ENCODE assay signal across 1 cellular context in the genomic region with DNA sequence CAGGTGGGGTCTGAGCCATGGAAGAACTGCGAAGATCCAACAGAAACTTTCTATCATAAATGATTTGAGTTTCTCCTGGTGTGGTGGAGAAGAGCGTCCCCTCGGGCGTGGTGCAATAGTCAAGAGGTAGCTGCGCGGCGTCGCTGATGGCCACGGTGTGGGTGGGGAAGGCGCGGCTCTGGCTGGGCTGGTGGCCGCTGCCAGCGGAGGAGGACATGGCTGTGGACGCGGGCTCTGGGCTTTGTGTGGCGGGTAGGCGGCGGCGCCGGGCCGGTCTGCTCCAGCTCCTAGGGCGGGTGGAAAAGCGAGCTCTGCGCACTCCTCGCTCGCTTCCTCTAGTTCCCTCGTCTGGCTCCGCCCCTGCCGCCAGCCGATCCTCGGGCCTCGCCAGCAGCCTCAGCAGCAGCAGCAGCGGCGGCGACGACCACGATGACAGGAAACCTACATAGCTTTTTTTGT.
A peak's percentile ranks its signal among the peaks of the same experiment; 100 is the strongest.
TF ChIP-seq lines count a peak whose summit lies in the region.

No MANE protein-coding gene starts in this region.

TF ChIP-seq in K562, 482 proteins besides CTCF, POLR2A, EP300 and RAD21 (continues in another document):
- TF ChIP-seq BACH1 (tag; IDR thresholded peaks at IDR 0.05) (no peak), NRF1 (conservative IDR thresholded peaks at IDR 0.05 in 1 of 2, IDR thresholded peaks at IDR 0.05 in 1 of 2) (peak; percentile 79 to 84), CEBPB (tag; IDR thresholded peaks at IDR 0.05) (peak; percentile 64; the same call in 1 of the 2 replicates), TBP (optimal IDR thresholded peaks at IDR 0.05; ENCODE audit: low read depth, low read length) (peak; percentile 33), CTCFL (IDR thresholded peaks at IDR 0.05; ENCODE audit: borderline replicate concordance, insufficient read depth, low read depth, low read length, poor library complexity, severe bottlenecking) (peak; percentile 1), KAT8 (IDR thresholded peaks at IDR 0.05; ENCODE audit: low read depth) (no peak), RB1 (IDR thresholded peaks at IDR 0.05; ENCODE audit: low read depth) (peak; percentile 67; the same call in 1 of the 2 replicates), ZFP30 (CRISPR knock-in tag; IDR thresholded peaks at IDR 0.05; ENCODE audit: borderline replicate concordance) (no peak), ZNF717 (CRISPR knock-in tag; IDR thresholded peaks at IDR 0.05) (no peak), RBFOX2 (IDR thresholded peaks at IDR 0.05; ENCODE audit: low read depth, low read length) (peak; percentile 67), POLR2G (IDR thresholded peaks at IDR 0.05; ENCODE audit: low read depth, low read length) (peak; percentile 74), POU5F1 (IDR thresholded peaks at IDR 0.05; ENCODE audit: borderline replicate concordance, low read depth, low read length, partially characterized antibody) (no peak), ATF7 (IDR thresholded peaks at IDR 0.05) (no peak), ARNT (IDR thresholded peaks at IDR 0.05) (no peak), GTF2A2 (tag; IDR thresholded peaks at IDR 0.05) (no peak), ZBTB9 (CRISPR knock-in tag; IDR thresholded peaks at IDR 0.05) (no peak), SMARCA5 (IDR thresholded peaks at IDR 0.05) (no peak), GABPA (tag; conservative IDR thresholded peaks at IDR 0.05; ENCODE audit: low read depth) (no peak), ZNF3 (CRISPR knock-in tag; IDR thresholded peaks at IDR 0.05) (no peak)
- TF ChIP-seq, protein P1, sequence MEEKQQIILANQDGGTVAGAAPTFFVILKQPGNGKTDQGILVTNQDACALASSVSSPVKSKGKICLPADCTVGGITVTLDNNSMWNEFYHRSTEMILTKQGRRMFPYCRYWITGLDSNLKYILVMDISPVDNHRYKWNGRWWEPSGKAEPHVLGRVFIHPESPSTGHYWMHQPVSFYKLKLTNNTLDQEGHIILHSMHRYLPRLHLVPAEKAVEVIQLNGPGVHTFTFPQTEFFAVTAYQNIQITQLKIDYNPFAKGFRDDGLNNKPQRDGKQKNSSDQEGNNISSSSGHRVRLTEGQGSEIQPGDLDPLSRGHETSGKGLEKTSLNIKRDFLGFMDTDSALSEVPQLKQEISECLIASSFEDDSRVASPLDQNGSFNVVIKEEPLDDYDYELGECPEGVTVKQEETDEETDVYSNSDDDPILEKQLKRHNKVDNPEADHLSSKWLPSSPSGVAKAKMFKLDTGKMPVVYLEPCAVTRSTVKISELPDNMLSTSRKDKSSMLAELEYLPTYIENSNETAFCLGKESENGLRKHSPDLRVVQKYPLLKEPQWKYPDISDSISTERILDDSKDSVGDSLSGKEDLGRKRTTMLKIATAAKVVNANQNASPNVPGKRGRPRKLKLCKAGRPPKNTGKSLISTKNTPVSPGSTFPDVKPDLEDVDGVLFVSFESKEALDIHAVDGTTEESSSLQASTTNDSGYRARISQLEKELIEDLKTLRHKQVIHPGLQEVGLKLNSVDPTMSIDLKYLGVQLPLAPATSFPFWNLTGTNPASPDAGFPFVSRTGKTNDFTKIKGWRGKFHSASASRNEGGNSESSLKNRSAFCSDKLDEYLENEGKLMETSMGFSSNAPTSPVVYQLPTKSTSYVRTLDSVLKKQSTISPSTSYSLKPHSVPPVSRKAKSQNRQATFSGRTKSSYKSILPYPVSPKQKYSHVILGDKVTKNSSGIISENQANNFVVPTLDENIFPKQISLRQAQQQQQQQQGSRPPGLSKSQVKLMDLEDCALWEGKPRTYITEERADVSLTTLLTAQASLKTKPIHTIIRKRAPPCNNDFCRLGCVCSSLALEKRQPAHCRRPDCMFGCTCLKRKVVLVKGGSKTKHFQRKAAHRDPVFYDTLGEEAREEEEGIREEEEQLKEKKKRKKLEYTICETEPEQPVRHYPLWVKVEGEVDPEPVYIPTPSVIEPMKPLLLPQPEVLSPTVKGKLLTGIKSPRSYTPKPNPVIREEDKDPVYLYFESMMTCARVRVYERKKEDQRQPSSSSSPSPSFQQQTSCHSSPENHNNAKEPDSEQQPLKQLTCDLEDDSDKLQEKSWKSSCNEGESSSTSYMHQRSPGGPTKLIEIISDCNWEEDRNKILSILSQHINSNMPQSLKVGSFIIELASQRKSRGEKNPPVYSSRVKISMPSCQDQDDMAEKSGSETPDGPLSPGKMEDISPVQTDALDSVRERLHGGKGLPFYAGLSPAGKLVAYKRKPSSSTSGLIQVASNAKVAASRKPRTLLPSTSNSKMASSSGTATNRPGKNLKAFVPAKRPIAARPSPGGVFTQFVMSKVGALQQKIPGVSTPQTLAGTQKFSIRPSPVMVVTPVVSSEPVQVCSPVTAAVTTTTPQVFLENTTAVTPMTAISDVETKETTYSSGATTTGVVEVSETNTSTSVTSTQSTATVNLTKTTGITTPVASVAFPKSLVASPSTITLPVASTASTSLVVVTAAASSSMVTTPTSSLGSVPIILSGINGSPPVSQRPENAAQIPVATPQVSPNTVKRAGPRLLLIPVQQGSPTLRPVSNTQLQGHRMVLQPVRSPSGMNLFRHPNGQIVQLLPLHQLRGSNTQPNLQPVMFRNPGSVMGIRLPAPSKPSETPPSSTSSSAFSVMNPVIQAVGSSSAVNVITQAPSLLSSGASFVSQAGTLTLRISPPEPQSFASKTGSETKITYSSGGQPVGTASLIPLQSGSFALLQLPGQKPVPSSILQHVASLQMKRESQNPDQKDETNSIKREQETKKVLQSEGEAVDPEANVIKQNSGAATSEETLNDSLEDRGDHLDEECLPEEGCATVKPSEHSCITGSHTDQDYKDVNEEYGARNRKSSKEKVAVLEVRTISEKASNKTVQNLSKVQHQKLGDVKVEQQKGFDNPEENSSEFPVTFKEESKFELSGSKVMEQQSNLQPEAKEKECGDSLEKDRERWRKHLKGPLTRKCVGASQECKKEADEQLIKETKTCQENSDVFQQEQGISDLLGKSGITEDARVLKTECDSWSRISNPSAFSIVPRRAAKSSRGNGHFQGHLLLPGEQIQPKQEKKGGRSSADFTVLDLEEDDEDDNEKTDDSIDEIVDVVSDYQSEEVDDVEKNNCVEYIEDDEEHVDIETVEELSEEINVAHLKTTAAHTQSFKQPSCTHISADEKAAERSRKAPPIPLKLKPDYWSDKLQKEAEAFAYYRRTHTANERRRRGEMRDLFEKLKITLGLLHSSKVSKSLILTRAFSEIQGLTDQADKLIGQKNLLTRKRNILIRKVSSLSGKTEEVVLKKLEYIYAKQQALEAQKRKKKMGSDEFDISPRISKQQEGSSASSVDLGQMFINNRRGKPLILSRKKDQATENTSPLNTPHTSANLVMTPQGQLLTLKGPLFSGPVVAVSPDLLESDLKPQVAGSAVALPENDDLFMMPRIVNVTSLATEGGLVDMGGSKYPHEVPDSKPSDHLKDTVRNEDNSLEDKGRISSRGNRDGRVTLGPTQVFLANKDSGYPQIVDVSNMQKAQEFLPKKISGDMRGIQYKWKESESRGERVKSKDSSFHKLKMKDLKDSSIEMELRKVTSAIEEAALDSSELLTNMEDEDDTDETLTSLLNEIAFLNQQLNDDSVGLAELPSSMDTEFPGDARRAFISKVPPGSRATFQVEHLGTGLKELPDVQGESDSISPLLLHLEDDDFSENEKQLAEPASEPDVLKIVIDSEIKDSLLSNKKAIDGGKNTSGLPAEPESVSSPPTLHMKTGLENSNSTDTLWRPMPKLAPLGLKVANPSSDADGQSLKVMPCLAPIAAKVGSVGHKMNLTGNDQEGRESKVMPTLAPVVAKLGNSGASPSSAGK (IDR thresholded peaks at IDR 0.05) = peak; percentile 72
- TF ChIP-seq, protein P2, sequence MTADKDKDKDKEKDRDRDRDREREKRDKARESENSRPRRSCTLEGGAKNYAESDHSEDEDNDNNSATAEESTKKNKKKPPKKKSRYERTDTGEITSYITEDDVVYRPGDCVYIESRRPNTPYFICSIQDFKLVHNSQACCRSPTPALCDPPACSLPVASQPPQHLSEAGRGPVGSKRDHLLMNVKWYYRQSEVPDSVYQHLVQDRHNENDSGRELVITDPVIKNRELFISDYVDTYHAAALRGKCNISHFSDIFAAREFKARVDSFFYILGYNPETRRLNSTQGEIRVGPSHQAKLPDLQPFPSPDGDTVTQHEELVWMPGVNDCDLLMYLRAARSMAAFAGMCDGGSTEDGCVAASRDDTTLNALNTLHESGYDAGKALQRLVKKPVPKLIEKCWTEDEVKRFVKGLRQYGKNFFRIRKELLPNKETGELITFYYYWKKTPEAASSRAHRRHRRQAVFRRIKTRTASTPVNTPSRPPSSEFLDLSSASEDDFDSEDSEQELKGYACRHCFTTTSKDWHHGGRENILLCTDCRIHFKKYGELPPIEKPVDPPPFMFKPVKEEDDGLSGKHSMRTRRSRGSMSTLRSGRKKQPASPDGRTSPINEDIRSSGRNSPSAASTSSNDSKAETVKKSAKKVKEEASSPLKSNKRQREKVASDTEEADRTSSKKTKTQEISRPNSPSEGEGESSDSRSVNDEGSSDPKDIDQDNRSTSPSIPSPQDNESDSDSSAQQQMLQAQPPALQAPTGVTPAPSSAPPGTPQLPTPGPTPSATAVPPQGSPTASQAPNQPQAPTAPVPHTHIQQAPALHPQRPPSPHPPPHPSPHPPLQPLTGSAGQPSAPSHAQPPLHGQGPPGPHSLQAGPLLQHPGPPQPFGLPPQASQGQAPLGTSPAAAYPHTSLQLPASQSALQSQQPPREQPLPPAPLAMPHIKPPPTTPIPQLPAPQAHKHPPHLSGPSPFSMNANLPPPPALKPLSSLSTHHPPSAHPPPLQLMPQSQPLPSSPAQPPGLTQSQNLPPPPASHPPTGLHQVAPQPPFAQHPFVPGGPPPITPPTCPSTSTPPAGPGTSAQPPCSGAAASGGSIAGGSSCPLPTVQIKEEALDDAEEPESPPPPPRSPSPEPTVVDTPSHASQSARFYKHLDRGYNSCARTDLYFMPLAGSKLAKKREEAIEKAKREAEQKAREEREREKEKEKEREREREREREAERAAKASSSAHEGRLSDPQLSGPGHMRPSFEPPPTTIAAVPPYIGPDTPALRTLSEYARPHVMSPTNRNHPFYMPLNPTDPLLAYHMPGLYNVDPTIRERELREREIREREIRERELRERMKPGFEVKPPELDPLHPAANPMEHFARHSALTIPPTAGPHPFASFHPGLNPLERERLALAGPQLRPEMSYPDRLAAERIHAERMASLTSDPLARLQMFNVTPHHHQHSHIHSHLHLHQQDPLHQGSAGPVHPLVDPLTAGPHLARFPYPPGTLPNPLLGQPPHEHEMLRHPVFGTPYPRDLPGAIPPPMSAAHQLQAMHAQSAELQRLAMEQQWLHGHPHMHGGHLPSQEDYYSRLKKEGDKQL (CRISPR knock-in tag; IDR thresholded peaks at IDR 0.05; ENCODE audit: borderline replicate concordance) = no peak
- TF ChIP-seq, protein P3, sequence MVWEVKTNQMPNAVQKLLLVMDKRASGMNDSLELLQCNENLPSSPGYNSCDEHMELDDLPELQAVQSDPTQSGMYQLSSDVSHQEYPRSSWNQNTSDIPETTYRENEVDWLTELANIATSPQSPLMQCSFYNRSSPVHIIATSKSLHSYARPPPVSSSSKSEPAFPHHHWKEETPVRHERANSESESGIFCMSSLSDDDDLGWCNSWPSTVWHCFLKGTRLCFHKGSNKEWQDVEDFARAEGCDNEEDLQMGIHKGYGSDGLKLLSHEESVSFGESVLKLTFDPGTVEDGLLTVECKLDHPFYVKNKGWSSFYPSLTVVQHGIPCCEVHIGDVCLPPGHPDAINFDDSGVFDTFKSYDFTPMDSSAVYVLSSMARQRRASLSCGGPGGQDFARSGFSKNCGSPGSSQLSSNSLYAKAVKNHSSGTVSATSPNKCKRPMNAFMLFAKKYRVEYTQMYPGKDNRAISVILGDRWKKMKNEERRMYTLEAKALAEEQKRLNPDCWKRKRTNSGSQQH (CRISPR knock-in tag; IDR thresholded peaks at IDR 0.05) = no peak
- TF ChIP-seq, protein P4, sequence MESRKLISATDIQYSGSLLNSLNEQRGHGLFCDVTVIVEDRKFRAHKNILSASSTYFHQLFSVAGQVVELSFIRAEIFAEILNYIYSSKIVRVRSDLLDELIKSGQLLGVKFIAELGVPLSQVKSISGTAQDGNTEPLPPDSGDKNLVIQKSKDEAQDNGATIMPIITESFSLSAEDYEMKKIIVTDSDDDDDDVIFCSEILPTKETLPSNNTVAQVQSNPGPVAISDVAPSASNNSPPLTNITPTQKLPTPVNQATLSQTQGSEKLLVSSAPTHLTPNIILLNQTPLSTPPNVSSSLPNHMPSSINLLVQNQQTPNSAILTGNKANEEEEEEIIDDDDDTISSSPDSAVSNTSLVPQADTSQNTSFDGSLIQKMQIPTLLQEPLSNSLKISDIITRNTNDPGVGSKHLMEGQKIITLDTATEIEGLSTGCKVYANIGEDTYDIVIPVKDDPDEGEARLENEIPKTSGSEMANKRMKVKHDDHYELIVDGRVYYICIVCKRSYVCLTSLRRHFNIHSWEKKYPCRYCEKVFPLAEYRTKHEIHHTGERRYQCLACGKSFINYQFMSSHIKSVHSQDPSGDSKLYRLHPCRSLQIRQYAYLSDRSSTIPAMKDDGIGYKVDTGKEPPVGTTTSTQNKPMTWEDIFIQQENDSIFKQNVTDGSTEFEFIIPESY (CRISPR knock-in tag; IDR thresholded peaks at IDR 0.05) = peak; percentile 59; the same call in 1 of the 2 replicates
- TF ChIP-seq, protein P5, sequence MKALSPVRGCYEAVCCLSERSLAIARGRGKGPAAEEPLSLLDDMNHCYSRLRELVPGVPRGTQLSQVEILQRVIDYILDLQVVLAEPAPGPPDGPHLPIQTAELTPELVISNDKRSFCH (CRISPR knock-in tag; IDR thresholded peaks at IDR 0.05) = no peak
- TF ChIP-seq, protein P5 (tag; IDR thresholded peaks at IDR 0.05) = no peak
